ENCODE assay signal across 9 cellular contexts in the genomic region with DNA sequence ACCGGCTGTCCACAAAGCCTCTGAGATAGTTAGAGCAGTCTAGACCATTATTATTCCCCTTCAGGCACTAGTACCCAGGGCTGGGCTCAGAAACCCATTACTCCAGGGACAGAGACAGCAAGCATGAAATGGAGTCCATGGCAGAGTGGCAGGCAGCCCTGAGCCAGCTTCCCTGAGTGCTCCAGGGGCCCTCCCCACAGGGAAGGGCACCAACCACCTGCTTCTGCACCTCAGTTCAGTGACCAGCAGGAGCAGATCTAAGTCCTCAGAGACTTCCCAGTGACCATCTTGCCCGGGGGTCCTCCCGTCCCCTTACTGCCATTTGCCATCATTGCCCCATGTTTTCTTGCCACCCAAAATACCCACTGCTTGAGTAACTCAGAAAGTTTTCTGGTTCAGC.
"Had no signal": no experiment of that assay in that cellular context is flagged by ENCODE, and none has a peak within 500 bp of the region (broad histone marks: within the 10 kb centered on the region; RNA-seq: fewer than 3 reads in every experiment).

No MANE protein-coding gene starts in this region.

- H3K36me3 ChIP-seq: breast epithelium had no signal

- H3K4me1 ChIP-seq: breast epithelium had no signal

- H3K4me3 ChIP-seq: breast epithelium had no signal

- DNase-seq: activated CD4-positive, alpha-beta T cell treated with anti-CD3 and anti-CD28 coated beads, Interleukin-2, amount 50 U/mL, for 1 hour; activated naive CD4-positive, alpha-beta T cell; aorta; foreskin melanocyte; head of caudate nucleus; midbrain; stimulated activated naive B cell treated with anti-CD40 and anti-IgM and Interleukin-4, amounts not matched to agents 10 μg/mL and 1 μg/mL and 100 μg/mL, for 72 hours had no signal

- H3K27me3 ChIP-seq: breast epithelium had no signal

- H3K9me3 ChIP-seq: breast epithelium had no signal

- H3K27ac ChIP-seq: breast epithelium, epithelial cell of prostate had no signal
